Comparison of ENCODE assay signal across 9 cellular contexts in genomic region chr3:158732856-158733200, GRCh38. TPM values are rescaled to one million over a fixed set of nuclear protein-coding genes. Genes with fewer than 3 reads are reported as not detected.
DNase-seq lines count a peak whose midpoint lies in the region; ATAC-seq and TF ChIP-seq lines count a peak whose summit lies in the region.
"Had no signal": no experiment of that assay in that cellular context is flagged by ENCODE, and none has a peak within 500 bp of the region (broad histone marks: within the 10 kb centered on the region; RNA-seq: fewer than 3 reads in every experiment).

No MANE protein-coding gene starts in this region.

- H2BK15ac ChIP-seq in H9 (ENCODE audit: low read depth, low read length) = 0 out of 2 replicates have a peak overlapping the region, but pooled peaks have one; percentile 91

- no peak overlapping the region for H3K27ac ChIP-seq in H9 (ENCODE audit: insufficient read length, low read depth, low read length)
- peak overlapping the region in 17 of 21 experiments; percentile 20 to 86 (median 69) for H3K27ac ChIP-seq in skin epidermis
- no peak overlapping the region for H3K27ac ChIP-seq in effector memory CD4-positive, alpha-beta T cell (ENCODE audit: insufficient read depth, low read length, poor library complexity, severe bottlenecking)

- POLR2A ChIA-PET in activated CD8-positive, alpha-beta T cell treated with anti-CD3 and anti-CD28 coated beads for 36 hours (lab: Charles Lee) = no interaction called here

- H3K36me3 ChIP-seq in kidney epithelial cell (ENCODE audit: control insufficient read depth, insufficient read depth, low read length) = peaks cover 1% of the 10 kb centered on the region
- H3K36me3 ChIP-seq in effector memory CD4-positive, alpha-beta T cell (ENCODE audit: control insufficient read depth, insufficient read depth, low read length) = no peaks in the 10 kb centered on the region

- H3K18ac ChIP-seq in H9 (ENCODE audit: insufficient read length, low read depth, low read length) = no peak overlapping the region

- H3K27me3 ChIP-seq in H9 (ENCODE audit: insufficient read depth, low read length) (no peaks in the 10 kb centered on the region; the same call in 1 of the 2 replicates), kidney epithelial cell (ENCODE audit: control insufficient read depth, insufficient read depth, low read length) (no peaks in the 10 kb centered on the region)
- H3K27me3 ChIP-seq in effector memory CD4-positive, alpha-beta T cell (replicated peaks; ENCODE audit: control insufficient read depth, insufficient read depth, low read length, poor library complexity, severe bottlenecking) = no peaks in the 10 kb centered on the region

- peak overlapping the region; percentile 2 for H3K9ac ChIP-seq in H9 (ENCODE audit: extremely low read depth, insufficient read length, low read length)

- no peaks in the 10 kb centered on the region for H3K4me1 ChIP-seq in H9 (ENCODE audit: insufficient read depth, low read length)
- peaks cover 6% of the 10 kb centered on the region for H3K4me1 ChIP-seq in effector memory CD4-positive, alpha-beta T cell (ENCODE audit: control insufficient read depth, insufficient read depth, low read length, poor library complexity, severe bottlenecking)

- no peak overlapping the region for H4K5ac ChIP-seq in H9 (ENCODE audit: insufficient read length, low read depth, low read length)

- H3K27me3 Mint-ChIP-seq in H9 (ENCODE audit: low read depth) = peaks cover 27% of the 10 kb centered on the region
- H3K27me3 Mint-ChIP-seq in activated CD8-positive, alpha-beta T cell treated with anti-CD3 and anti-CD28 coated beads for 36 hours = peaks cover 2% of the 10 kb centered on the region

- H3K4me1 Mint-ChIP-seq in H9 = peaks cover 3 to 8% of the 10 kb centered on the region in 2 experiments; a peak in 3 of 4 replicates
- H3K4me1 Mint-ChIP-seq in activated CD8-positive, alpha-beta T cell treated with anti-CD3 and anti-CD28 coated beads for 36 hours (ENCODE audit: low read depth) = peaks cover 11% of the 10 kb centered on the region

- peak overlapping the region; percentile 4; the same call in 1 of the 2 replicates for H3K14ac ChIP-seq in H9 (ENCODE audit: insufficient read depth, low read length)

- H3K4ac ChIP-seq in H9 (ENCODE audit: low read depth, low read length) = no peak overlapping the region

- H3K9me3 Mint-ChIP-seq in H9 = peaks cover 3 to 7% of the 10 kb centered on the region in 2 experiments; a peak in 3 of 5 replicates
- H3K9me3 Mint-ChIP-seq in activated CD8-positive, alpha-beta T cell treated with anti-CD3 and anti-CD28 coated beads for 36 hours = peaks cover 9% of the 10 kb centered on the region

- no peak overlapping the region for H3T11ph ChIP-seq in H9 (ENCODE audit: low read length)

- H4K8ac ChIP-seq in H9 (replicated peaks; ENCODE audit: insufficient read length, low read depth, low read length) = no peak overlapping the region

- no peak overlapping the region for H2BK12ac ChIP-seq in H9 (ENCODE audit: insufficient read length, low read depth, low read length)

- H4K20me1 ChIP-seq in H9 (ENCODE audit: control insufficient read depth, insufficient read depth, insufficient read length) = no peaks in the 10 kb centered on the region

- H2BK120ac ChIP-seq in H9 (ENCODE audit: low read depth, low read length, poor library complexity, severe bottlenecking) = no peak overlapping the region

- no peak overlapping the region for H3K23ac ChIP-seq in H9 (ENCODE audit: insufficient read length, low read depth, low read length)

- ATAC-seq in GM21390 (IDR thresholded peaks at IDR 0.05; ENCODE audit: unreplicated experiment) (no peak), GM21360 (IDR thresholded peaks at IDR 0.05; ENCODE audit: unreplicated experiment) (no peak)
- no peak for ATAC-seq in activated CD8-positive, alpha-beta T cell treated with anti-CD3 and anti-CD28 coated beads for 36 hours

- CTCF ChIA-PET in activated CD8-positive, alpha-beta T cell treated with anti-CD3 and anti-CD28 coated beads for 36 hours (lab: Charles Lee) = no interaction called here

- H3K4me2 ChIP-seq in H9 (ENCODE audit: insufficient read depth, insufficient read length, low read length) = peak overlapping the region; percentile 76

- H3K36me3 Mint-ChIP-seq in H9 (ENCODE audit: insufficient read depth in 1 of 3, low read depth in 3 of 3) = peaks cover 0 to 12% (median 8%) of the 10 kb centered on the region in 3 experiments; a peak in 4 of 7 replicates
- peaks cover 14% of the 10 kb centered on the region for H3K36me3 Mint-ChIP-seq in activated CD8-positive, alpha-beta T cell treated with anti-CD3 and anti-CD28 coated beads for 36 hours (ENCODE audit: low read depth)

- peak; percentile 57 for DNase-seq in H9
- DNase-seq in choroid plexus epithelial cell (ENCODE audit: low read depth) = no peak
- DNase-seq in kidney epithelial cell (ENCODE audit: low read depth) = no peak
- DNase-seq in effector memory CD4-positive, alpha-beta T cell = no peak
- DNase-seq in activated CD8-positive, alpha-beta T cell treated with anti-CD3 and anti-CD28 coated beads for 36 hours = no peak
- DNase-seq: activated gamma-delta T cell had no signal

- H3K23me2 ChIP-seq in H9 (ENCODE audit: insufficient read length, low read depth, low read length, poor library complexity, severe bottlenecking) = peaks cover 17% of the 10 kb centered on the region

- no peak overlapping the region for H2AK5ac ChIP-seq in H9 (ENCODE audit: insufficient read length, low read length)

- H3K4me3 ChIP-seq in choroid plexus epithelial cell (ENCODE audit: low read depth, low read length) (peak overlapping the region; percentile 68), kidney epithelial cell (ENCODE audit: low read depth, low read length) (peak overlapping the region; percentile 53), skin epidermis (peak overlapping the region; percentile 53 to 74 (median 56))
- H3K4me3 ChIP-seq in effector memory CD4-positive, alpha-beta T cell (ENCODE audit: insufficient read depth, low read depth, low read length, poor library complexity, severe bottlenecking) = no peak overlapping the region

- WGBS in H9 (ENCODE audit: extremely low coverage, insufficient read length, low lambda C conversion rate) = no CpG with 5 or more reads among the region's 15 CpGs

- TF ChIP-seq CTCF in H9 (conservative IDR thresholded peaks at IDR 0.05) (no peak), choroid plexus epithelial cell (conservative IDR thresholded peaks at IDR 0.05; ENCODE audit: low read depth, low read length) (no peak), kidney epithelial cell (IDR thresholded peaks at IDR 0.05; ENCODE audit: insufficient read depth, low read length, poor library complexity, severe bottlenecking) (no peak)
- no peak for TF ChIP-seq CTCF in activated CD8-positive, alpha-beta T cell treated with anti-CD3 and anti-CD28 coated beads for 36 hours (IDR thresholded peaks at IDR 0.05)

- no peaks in the 10 kb centered on the region for H3K79me2 ChIP-seq in H9 (ENCODE audit: insufficient read depth, low read length)

- H2BK5ac ChIP-seq in H9 (ENCODE audit: insufficient read length, low read length) = no peak overlapping the region

- H3K56ac ChIP-seq in H9 (ENCODE audit: insufficient read length, low read depth, low read length) = no peak overlapping the region

- no peak overlapping the region for H2AFZ ChIP-seq in H9 (ENCODE audit: low read length)

- H3K27ac Mint-ChIP-seq in H9 = no peak overlapping the region
- H3K27ac Mint-ChIP-seq in activated CD8-positive, alpha-beta T cell treated with anti-CD3 and anti-CD28 coated beads for 36 hours = no peak overlapping the region

- no peak overlapping the region for H4K91ac ChIP-seq in H9 (ENCODE audit: insufficient read length, low read depth, low read length)

- no peak overlapping the region for H2BK20ac ChIP-seq in H9 (ENCODE audit: low read depth, low read length, poor library complexity, severe bottlenecking)

- no peaks in the 10 kb centered on the region for H3K9me3 ChIP-seq in H9 (ENCODE audit: control insufficient read depth, low read depth, low read length)
- no peaks in the 10 kb centered on the region for H3K9me3 ChIP-seq in effector memory CD4-positive, alpha-beta T cell (ENCODE audit: control insufficient read depth, low read length)

- intact Hi-C loops in activated CD8-positive, alpha-beta T cell treated with anti-CD3 and anti-CD28 coated beads for 36 hours (cut with micrococcal nuclease) = no loop called here

- H3K4me3 Mint-ChIP-seq in H9 = peak overlapping the region; percentile 65 to 76
- no peak overlapping the region for H3K4me3 Mint-ChIP-seq in activated CD8-positive, alpha-beta T cell treated with anti-CD3 and anti-CD28 coated beads for 36 hours

- H3K79me1 ChIP-seq in H9 (ENCODE audit: insufficient read depth, low read depth, low read length, poor library complexity, severe bottlenecking) = no peaks in the 10 kb centered on the region

RNA-seq across cellular contexts. Expression of gene RARRES1, which starts 0.6 kb away (rescaled TPM):
- 0.72 and 0.81 TPM in 2 replicates for total RNA-seq in H9 (2021)
- 5.3 and 6.9 TPM in 2 replicates for total RNA-seq in kidney epithelial cell
- total RNA-seq in activated CD8-positive, alpha-beta T cell treated with anti-CD3 and anti-CD28 coated beads for 36 hours = not detected

Comparison
In these comparisons a context has a peak if more than half of its experiments do, and no peak if none do; other contexts are left out.
1. H3K27ac ChIP-seq: peak in skin epidermis (17 of 21); none in H9 (single experiment) and effector memory CD4-positive, alpha-beta T cell (single experiment).